Comparison of ENCODE assay signal across 21 cellular contexts in genomic region chr15:70055601-70056051, GRCh38. TPM values are rescaled to one million over a fixed set of nuclear protein-coding genes. Genes with fewer than 3 reads are reported as not detected.
DNase-seq lines count a peak whose midpoint lies in the region; ATAC-seq and TF ChIP-seq lines count a peak whose summit lies in the region.
"Had no signal": no experiment of that assay in that cellular context is flagged by ENCODE, and none has a peak within 500 bp of the region (broad histone marks: within the 10 kb centered on the region; RNA-seq: fewer than 3 reads in every experiment).

No MANE protein-coding gene starts in this region.

- peak; percentile 66 for TF ChIP-seq RAD21 in neural cell (conservative IDR thresholded peaks at IDR 0.05)

- 79 to 85% methylated on average over 9 of the region's 9 CpGs for WGBS in aorta, 2 donors

- no peaks in the 10 kb centered on the region for H3K4me1 Mint-ChIP-seq in MCF 10A (ENCODE audit: insufficient read depth, unreplicated experiment)

- H3K27me3 Mint-ChIP-seq in MCF 10A (ENCODE audit: insufficient read depth, unreplicated experiment) = no peaks in the 10 kb centered on the region
- H3K27me3 Mint-ChIP-seq: activated T-helper 17 cell treated with anti-CD3 and anti-CD28 coated beads, Interleukin-2, amount 50 U/mL, for 72 hours had no signal

- H3K79me2 ChIP-seq in neural cell (replicated peaks; ENCODE audit: insufficient read depth, low read length) = no peaks in the 10 kb centered on the region

- POLR2A ChIA-PET in MCF 10A (lab: Yijun Ruan, JAX) = no interaction called here

- H4K20me1 ChIP-seq in neural cell (ENCODE audit: insufficient read depth) = no peaks in the 10 kb centered on the region

- intact Hi-C loops in MCF 10A (cut with micrococcal nuclease) = no loop called here
- intact Hi-C loops in aorta (cut with DNase I) = no loop called here

- H3K4me2 ChIP-seq in neural cell (ENCODE audit: low read length) = no peak overlapping the region

- H2AFZ ChIP-seq in neural cell (ENCODE audit: low read depth, low read length) = no peak overlapping the region

- no peaks in the 10 kb centered on the region for H3K4me1 ChIP-seq in aorta (ENCODE audit: control insufficient read depth in 1 of 2, insufficient read depth in 2 of 2, low read length in 2 of 2)
- H3K4me1 ChIP-seq: ascending aorta, stomach had no signal

- H3K9me3 Mint-ChIP-seq in MCF 10A (ENCODE audit: unreplicated experiment) = no peaks in the 10 kb centered on the region
- H3K9me3 Mint-ChIP-seq: activated T-helper 17 cell treated with anti-CD3 and anti-CD28 coated beads, Interleukin-2, amount 50 U/mL, for 72 hours had no signal

- peaks cover 50% of the 10 kb centered on the region for H3K36me3 Mint-ChIP-seq in MCF 10A (ENCODE audit: insufficient read depth, unreplicated experiment)

- CTCF ChIA-PET in MCF 10A (lab: Yijun Ruan, JAX) = interaction anchor here (1.2 kb wide), 1 partner anchor 411 kb away, joined by 4 read pairs; no protein-coding TSS in a partner anchor

- H3K27ac ChIP-seq in VCaP (peak overlapping the region; percentile 41), neural cell (ENCODE audit: low read length) (peak overlapping the region; percentile 31), aorta (ENCODE audit: low read depth in 1 of 2, low read length in 2 of 2) (no peak overlapping the region)
- H3K27ac ChIP-seq: ascending aorta, stomach had no signal

- no peaks in the 10 kb centered on the region for H3K9me2 ChIP-seq in neural cell (ENCODE audit: insufficient read depth, low read length)

- H3K27me3 ChIP-seq in neural cell (ENCODE audit: insufficient read depth, low read depth, low read length) = no peaks in the 10 kb centered on the region
- no peaks in the 10 kb centered on the region for H3K27me3 ChIP-seq in aorta (ENCODE audit: control insufficient read depth in 1 of 2, insufficient read depth in 2 of 2, low read length in 1 of 2)
- H3K27me3 ChIP-seq: ascending aorta, stomach had no signal

- peak overlapping the region; percentile 1 for H3K4me3 ChIP-seq in neural cell (ENCODE audit: low read length)
- no peak overlapping the region for H3K4me3 ChIP-seq in aorta (ENCODE audit: low read length in 2 of 2)
- H3K4me3 ChIP-seq: ascending aorta, stomach had no signal

- no peaks in the 10 kb centered on the region for H3F3A ChIP-seq in neural cell (ENCODE audit: insufficient read depth, low read length, poor library complexity, severe bottlenecking)

- ATAC-seq in aorta (ENCODE audit: low FRiP score) = no peak
- ATAC-seq: activated T-helper 17 cell treated with anti-CD3 and anti-CD28 coated beads, Interleukin-2, amount 50 U/mL, for 72 hours had no signal

- DNase-seq in T47D (ENCODE audit: low read depth in 1 of 2, low spot score in 1 of 2) (peak; percentile 47 to 64), MCF 10A (ENCODE audit: unreplicated experiment) (no peak), aorta (peak; percentile 17 to 55), amygdala (lab: John Stamatoyannopoulos, UW) (no peak), AG08396 (ENCODE audit: low spot score) (no peak), cortex of kidney (lab: John Stamatoyannopoulos, UW) (no peak)
- DNase-seq: activated CD4-positive, CD25-positive, alpha-beta regulatory T cell; EL; foreskin fibroblast; kidney glomerular epithelial cell; midbrain; NCI-H1436 treated with DMSO at 0.1 percent for 48 hours; occipital lobe; Right ventricle myocardium superior; stimulated activated CD4-positive, alpha-beta T cell treated with anti-CD3 and anti-CD28 coated beads, Interleukin-2, amount 100 ng/mL, for 24 hours; stomach; T-helper 1 cell had no signal

- no peaks in the 10 kb centered on the region for H3K9me3 ChIP-seq in neural cell (ENCODE audit: low read length)
- H3K9me3 ChIP-seq in aorta (ENCODE audit: control insufficient read depth, low read length) = no peaks in the 10 kb centered on the region
- H3K9me3 ChIP-seq: ascending aorta, stomach had no signal

- no peak overlapping the region for H3K27ac Mint-ChIP-seq in MCF 10A (ENCODE audit: low read depth, unreplicated experiment)
- H3K27ac Mint-ChIP-seq: activated T-helper 17 cell treated with anti-CD3 and anti-CD28 coated beads, Interleukin-2, amount 50 U/mL, for 72 hours had no signal

- no TSS peak for BruUV-seq in MCF 10A (replicated peaks; lab: Mats Ljungman, UMichigan)

- TF ChIP-seq CTCF in MCF 10A (IDR thresholded peaks at IDR 0.05; ENCODE audit: unreplicated experiment) = no peak
- peak; percentile 32; the same call in 1 of the 2 replicates for TF ChIP-seq CTCF in VCaP (conservative IDR thresholded peaks at IDR 0.05)
- TF ChIP-seq CTCF in neural cell (IDR thresholded peaks at IDR 0.05; ENCODE audit: poor library complexity, severe bottlenecking) = peak; percentile 60

- H3K4me3 Mint-ChIP-seq in MCF 10A (ENCODE audit: unreplicated experiment) = no peak overlapping the region
- H3K4me3 Mint-ChIP-seq: activated T-helper 17 cell treated with anti-CD3 and anti-CD28 coated beads, Interleukin-2, amount 50 U/mL, for 72 hours had no signal

- in situ Hi-C loops in T47D (cut with HindIII; ENCODE audit: low pct_unique_long_range_greater_than_20kb, low sequenced_read_pairs) = no loop called here

- peak; percentile 15 for TF ChIP-seq EP300 in neural cell (conservative IDR thresholded peaks at IDR 0.05; ENCODE audit: poor library complexity, severe bottlenecking)

- peak overlapping the region; percentile 16 for H3K9ac ChIP-seq in neural cell (ENCODE audit: low read length)

- peaks cover 5% of the 10 kb centered on the region for H3K36me3 ChIP-seq in neural cell (ENCODE audit: insufficient read depth, low read length)
- peaks cover 0 to 19% of the 10 kb centered on the region in 2 donors for H3K36me3 ChIP-seq in aorta (ENCODE audit: control insufficient read depth in 1 of 2, insufficient read depth in 2 of 2, low read length in 1 of 2)

TF ChIP-seq in neural cell, 6 proteins besides CTCF, POLR2A, EP300 and RAD21:
- no peak for TF ChIP-seq MXI1 (conservative IDR thresholded peaks at IDR 0.05; ENCODE audit: poor library complexity, severe bottlenecking)
- peak; percentile 56 for TF ChIP-seq SMC3 (conservative IDR thresholded peaks at IDR 0.05; ENCODE audit: poor library complexity)
TF ChIP-seq in neural cell: peak in this region for 1.

RNA-seq across cellular contexts. Expression of gene TLE3, which starts 42.1 kb away (rescaled TPM):
- total RNA-seq in MCF 10A (2022) = 21.6 and 23.2 TPM in 2 replicates
- polyA plus RNA-seq in neural cell = 22.8 and 27.6 TPM in 2 replicates
- 19.8 and 23.6 TPM in 2 replicates for polyA minus RNA-seq in neural cell
- total RNA-seq in aorta = 10 to 100 TPM; 43.0 to 89.9 TPM
- 10 to 100 TPM in 1 of 2 donors, 1 to 10 TPM in 1; 8.3 to 13.4 TPM for polyA plus RNA-seq in aorta

Comparison
In these comparisons a context has a peak if more than half of its experiments do, and no peak if none do; other contexts are left out.
1. DNase-seq: peak in T47D (2 of 2) and aorta (2 of 2); none in MCF 10A (single experiment), amygdala (0 of 56), AG08396 (single experiment) and cortex of kidney (single experiment).
2. H3K27ac ChIP-seq: peak in VCaP (single experiment) and neural cell (single experiment); none in aorta (0 of 2).